In the genomic region with DNA sequence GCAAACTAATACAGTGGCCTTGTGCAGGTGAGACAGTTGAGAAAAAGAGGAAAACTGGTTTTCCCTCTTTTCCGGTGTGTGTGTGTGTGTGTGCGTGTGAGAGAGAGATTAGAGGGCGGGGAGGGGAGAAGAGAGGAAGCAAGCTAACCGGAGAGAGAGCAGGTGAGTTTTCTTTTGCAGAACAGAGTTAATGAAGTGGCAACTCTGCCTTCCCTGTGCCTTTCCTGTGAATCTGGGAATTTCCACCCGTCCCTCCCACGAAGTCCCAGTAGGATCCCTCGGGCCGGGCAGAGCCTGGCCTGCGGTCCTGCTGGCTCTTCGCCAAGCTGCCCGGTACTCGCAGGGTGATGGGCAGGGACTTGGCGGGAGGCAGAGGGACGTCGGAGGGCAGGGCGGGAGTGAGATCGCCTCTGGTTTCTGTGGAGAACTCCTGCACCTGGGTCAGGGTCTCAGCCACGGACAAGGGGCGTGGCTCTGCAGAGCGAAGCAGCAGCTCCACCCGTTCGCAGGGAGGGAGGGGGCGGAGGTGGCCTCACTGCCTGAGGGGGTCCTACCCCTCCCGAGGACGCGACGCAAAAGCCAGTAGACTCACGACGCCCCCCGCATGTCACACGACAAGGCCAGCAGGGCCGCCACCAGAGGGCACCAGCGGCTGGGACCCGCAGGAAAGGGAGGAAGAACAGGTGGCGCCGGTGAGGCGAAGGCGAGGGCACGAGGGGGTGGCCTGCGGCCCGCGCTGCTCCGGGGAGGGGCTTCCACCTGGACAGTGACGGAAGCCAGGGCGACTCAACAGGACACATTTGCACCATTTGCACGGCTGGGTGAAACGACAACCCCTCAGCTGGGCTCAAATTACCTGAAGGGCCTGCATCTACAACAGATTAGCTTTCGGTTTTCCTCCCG, we compare ENCODE assay signal across 1 cellular context.
TF ChIP-seq lines count a peak whose summit lies in the region.

No MANE protein-coding gene starts in this region.

TF ChIP-seq in HEK293, 187 proteins besides CTCF, POLR2A, EP300 and RAD21 (continued from another document and continues in another):
- TF ChIP-seq, protein P1, sequence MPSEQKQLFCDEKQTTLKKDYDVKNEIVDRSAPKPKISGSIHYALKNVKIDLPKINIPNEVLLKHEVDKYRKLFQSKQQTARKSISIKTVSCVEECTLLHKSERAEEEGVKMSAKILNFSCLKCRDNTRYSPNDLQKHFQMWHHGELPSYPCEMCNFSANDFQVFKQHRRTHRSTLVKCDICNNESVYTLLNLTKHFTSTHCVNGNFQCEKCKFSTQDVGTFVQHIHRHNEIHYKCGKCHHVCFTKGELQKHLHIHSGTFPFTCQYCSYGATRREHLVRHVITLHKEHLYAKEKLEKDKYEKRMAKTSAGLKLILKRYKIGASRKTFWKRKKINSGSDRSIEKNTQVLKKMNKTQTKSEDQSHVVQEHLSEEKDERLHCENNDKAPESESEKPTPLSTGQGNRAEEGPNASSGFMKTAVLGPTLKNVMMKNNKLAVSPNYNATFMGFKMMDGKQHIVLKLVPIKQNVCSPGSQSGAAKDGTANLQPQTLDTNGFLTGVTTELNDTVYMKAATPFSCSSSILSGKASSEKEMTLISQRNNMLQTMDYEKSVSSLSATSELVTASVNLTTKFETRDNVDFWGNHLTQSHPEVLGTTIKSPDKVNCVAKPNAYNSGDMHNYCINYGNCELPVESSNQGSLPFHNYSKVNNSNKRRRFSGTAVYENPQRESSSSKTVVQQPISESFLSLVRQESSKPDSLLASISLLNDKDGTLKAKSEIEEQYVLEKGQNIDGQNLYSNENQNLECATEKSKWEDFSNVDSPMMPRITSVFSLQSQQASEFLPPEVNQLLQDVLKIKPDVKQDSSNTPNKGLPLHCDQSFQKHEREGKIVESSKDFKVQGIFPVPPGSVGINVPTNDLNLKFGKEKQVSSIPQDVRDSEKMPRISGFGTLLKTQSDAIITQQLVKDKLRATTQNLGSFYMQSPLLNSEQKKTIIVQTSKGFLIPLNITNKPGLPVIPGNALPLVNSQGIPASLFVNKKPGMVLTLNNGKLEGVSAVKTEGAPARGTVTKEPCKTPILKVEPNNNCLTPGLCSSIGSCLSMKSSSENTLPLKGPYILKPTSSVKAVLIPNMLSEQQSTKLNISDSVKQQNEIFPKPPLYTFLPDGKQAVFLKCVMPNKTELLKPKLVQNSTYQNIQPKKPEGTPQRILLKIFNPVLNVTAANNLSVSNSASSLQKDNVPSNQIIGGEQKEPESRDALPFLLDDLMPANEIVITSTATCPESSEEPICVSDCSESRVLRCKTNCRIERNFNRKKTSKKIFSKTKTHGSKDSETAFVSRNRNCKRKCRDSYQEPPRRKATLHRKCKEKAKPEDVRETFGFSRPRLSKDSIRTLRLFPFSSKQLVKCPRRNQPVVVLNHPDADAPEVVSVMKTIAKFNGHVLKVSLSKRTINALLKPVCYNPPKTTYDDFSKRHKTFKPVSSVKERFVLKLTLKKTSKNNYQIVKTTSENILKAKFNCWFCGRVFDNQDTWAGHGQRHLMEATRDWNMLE (tag by site-specific recombination; conservative IDR thresholded peaks at IDR 0.05; ENCODE audit: low read depth): no peak
- no peak for TF ChIP-seq ZNF560 (tag by site-specific recombination; IDR thresholded peaks at IDR 0.05; ENCODE audit: borderline replicate concordance)
- TF ChIP-seq REPIN1 (tag by site-specific recombination; IDR thresholded peaks at IDR 0.05; ENCODE audit: low read depth): no peak
- no peak for TF ChIP-seq ZNF175 (tag by site-specific recombination; IDR thresholded peaks at IDR 0.05)
- TF ChIP-seq ZNF670 (tag by site-specific recombination; IDR thresholded peaks at IDR 0.05; ENCODE audit: low read depth): no peak
- TF ChIP-seq ZNF514 (tag by site-specific recombination; IDR thresholded peaks at IDR 0.05): no peak
- no peak for TF ChIP-seq ZSCAN23 (tag by site-specific recombination; IDR thresholded peaks at IDR 0.05)
- TF ChIP-seq ZNF571 (tag by site-specific recombination; IDR thresholded peaks at IDR 0.05): no peak
- TF ChIP-seq ZNF121 (tag by site-specific recombination; IDR thresholded peaks at IDR 0.05): no peak
- TF ChIP-seq ZNF416 (tag by site-specific recombination; IDR thresholded peaks at IDR 0.05): no peak
- TF ChIP-seq ZNF391 (tag by site-specific recombination; IDR thresholded peaks at IDR 0.05; ENCODE audit: borderline replicate concordance, low read depth): peak; percentile 42; the same call in 1 of the 2 replicates
- no peak for TF ChIP-seq ZNF157 (tag by site-specific recombination; IDR thresholded peaks at IDR 0.05)
- peak; percentile 97 for TF ChIP-seq ZNF335 (tag by site-specific recombination; conservative IDR thresholded peaks at IDR 0.05)
- TF ChIP-seq ZNF621 (tag by site-specific recombination; IDR thresholded peaks at IDR 0.05): no peak
- no peak for TF ChIP-seq MEIS1 (CRISPR knock-in tag; IDR thresholded peaks at IDR 0.05; ENCODE audit: borderline replicate concordance)
- TF ChIP-seq ZNF433 (tag by site-specific recombination; IDR thresholded peaks at IDR 0.05; ENCODE audit: low read depth): no peak
- TF ChIP-seq, protein P2, sequence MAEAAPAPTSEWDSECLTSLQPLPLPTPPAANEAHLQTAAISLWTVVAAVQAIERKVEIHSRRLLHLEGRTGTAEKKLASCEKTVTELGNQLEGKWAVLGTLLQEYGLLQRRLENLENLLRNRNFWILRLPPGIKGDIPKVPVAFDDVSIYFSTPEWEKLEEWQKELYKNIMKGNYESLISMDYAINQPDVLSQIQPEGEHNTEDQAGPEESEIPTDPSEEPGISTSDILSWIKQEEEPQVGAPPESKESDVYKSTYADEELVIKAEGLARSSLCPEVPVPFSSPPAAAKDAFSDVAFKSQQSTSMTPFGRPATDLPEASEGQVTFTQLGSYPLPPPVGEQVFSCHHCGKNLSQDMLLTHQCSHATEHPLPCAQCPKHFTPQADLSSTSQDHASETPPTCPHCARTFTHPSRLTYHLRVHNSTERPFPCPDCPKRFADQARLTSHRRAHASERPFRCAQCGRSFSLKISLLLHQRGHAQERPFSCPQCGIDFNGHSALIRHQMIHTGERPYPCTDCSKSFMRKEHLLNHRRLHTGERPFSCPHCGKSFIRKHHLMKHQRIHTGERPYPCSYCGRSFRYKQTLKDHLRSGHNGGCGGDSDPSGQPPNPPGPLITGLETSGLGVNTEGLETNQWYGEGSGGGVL (tag by site-specific recombination; IDR thresholded peaks at IDR 0.05): peak; percentile 54; the same call in 1 of the 2 replicates
- no peak for TF ChIP-seq BCL11A (tag by site-specific recombination; IDR thresholded peaks at IDR 0.05; ENCODE audit: low read depth)
- TF ChIP-seq ZNF548 (tag by site-specific recombination; IDR thresholded peaks at IDR 0.05): no peak
- TF ChIP-seq, protein P3, sequence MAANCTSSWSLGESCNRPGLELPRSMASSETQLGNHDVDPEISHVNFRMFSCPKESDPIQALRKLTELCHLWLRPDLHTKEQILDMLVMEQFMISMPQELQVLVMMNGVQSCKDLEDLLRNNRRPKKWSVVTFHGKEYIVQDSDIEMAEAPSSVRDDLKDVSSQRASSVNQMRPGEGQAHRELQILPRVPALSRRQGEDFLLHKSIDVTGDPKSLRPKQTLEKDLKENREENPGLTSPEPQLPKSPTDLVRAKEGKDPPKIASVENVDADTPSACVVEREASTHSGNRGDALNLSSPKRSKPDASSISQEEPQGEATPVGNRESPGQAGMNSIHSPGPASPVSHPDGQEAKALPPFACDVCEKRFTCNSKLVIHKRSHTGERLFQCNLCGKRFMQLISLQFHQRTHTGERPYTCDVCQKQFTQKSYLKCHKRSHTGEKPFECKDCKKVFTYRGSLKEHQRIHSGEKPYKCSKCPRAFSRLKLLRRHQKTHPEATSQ (tag by site-specific recombination; IDR thresholded peaks at IDR 0.05): no peak; the same call in 1 of the 2 replicates
- peak; percentile 79; the same call in 1 of the 2 replicates for TF ChIP-seq ZNF2 (tag by site-specific recombination; IDR thresholded peaks at IDR 0.05)
- TF ChIP-seq ZNF510 (tag by site-specific recombination; IDR thresholded peaks at IDR 0.05; ENCODE audit: insufficient replicate concordance): no peak
- peak; percentile 98 for TF ChIP-seq SCRT2 (tag by site-specific recombination; IDR thresholded peaks at IDR 0.05)
- TF ChIP-seq TCF7L2 (IDR thresholded peaks at IDR 0.05; ENCODE audit: borderline replicate concordance, low read depth, low read length): no peak
- TF ChIP-seq ZNF292 (tag by site-specific recombination; IDR thresholded peaks at IDR 0.05; ENCODE audit: borderline replicate concordance, low read depth): no peak
- no peak for TF ChIP-seq ZNF701 (tag by site-specific recombination; IDR thresholded peaks at IDR 0.05)
- TF ChIP-seq, protein P4, sequence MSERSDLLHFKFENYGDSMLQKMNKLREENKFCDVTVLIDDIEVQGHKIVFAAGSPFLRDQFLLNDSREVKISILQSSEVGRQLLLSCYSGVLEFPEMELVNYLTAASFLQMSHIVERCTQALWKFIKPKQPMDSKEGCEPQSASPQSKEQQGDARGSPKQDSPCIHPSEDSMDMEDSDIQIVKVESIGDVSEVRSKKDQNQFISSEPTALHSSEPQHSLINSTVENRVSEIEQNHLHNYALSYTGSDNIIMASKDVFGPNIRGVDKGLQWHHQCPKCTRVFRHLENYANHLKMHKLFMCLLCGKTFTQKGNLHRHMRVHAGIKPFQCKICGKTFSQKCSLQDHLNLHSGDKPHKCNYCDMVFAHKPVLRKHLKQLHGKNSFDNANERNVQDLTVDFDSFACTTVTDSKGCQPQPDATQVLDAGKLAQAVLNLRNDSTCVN (tag by site-specific recombination; optimal IDR thresholded peaks at IDR 0.05): peak; percentile 49
- TF ChIP-seq ZNF629 (tag by site-specific recombination; IDR thresholded peaks at IDR 0.05): peak; percentile 46
- TF ChIP-seq ZFP41 (tag by site-specific recombination; IDR thresholded peaks at IDR 0.05; ENCODE audit: borderline replicate concordance): no peak
- no peak for TF ChIP-seq ZNF664 (tag by site-specific recombination; IDR thresholded peaks at IDR 0.05)
- no peak for TF ChIP-seq ZNF529 (tag by site-specific recombination; IDR thresholded peaks at IDR 0.05; ENCODE audit: insufficient replicate concordance)
- no peak for TF ChIP-seq MZF1 (tag by site-specific recombination; IDR thresholded peaks at IDR 0.05; ENCODE audit: borderline replicate concordance)
- no peak for TF ChIP-seq GFI1B (tag by site-specific recombination; IDR thresholded peaks at IDR 0.05)
- no peak for TF ChIP-seq ZNF266 (tag by site-specific recombination; IDR thresholded peaks at IDR 0.05; ENCODE audit: low read depth)
- peak; percentile 99 for TF ChIP-seq GLIS2 (tag by site-specific recombination; IDR thresholded peaks at IDR 0.05)
- TF ChIP-seq, protein P5, sequence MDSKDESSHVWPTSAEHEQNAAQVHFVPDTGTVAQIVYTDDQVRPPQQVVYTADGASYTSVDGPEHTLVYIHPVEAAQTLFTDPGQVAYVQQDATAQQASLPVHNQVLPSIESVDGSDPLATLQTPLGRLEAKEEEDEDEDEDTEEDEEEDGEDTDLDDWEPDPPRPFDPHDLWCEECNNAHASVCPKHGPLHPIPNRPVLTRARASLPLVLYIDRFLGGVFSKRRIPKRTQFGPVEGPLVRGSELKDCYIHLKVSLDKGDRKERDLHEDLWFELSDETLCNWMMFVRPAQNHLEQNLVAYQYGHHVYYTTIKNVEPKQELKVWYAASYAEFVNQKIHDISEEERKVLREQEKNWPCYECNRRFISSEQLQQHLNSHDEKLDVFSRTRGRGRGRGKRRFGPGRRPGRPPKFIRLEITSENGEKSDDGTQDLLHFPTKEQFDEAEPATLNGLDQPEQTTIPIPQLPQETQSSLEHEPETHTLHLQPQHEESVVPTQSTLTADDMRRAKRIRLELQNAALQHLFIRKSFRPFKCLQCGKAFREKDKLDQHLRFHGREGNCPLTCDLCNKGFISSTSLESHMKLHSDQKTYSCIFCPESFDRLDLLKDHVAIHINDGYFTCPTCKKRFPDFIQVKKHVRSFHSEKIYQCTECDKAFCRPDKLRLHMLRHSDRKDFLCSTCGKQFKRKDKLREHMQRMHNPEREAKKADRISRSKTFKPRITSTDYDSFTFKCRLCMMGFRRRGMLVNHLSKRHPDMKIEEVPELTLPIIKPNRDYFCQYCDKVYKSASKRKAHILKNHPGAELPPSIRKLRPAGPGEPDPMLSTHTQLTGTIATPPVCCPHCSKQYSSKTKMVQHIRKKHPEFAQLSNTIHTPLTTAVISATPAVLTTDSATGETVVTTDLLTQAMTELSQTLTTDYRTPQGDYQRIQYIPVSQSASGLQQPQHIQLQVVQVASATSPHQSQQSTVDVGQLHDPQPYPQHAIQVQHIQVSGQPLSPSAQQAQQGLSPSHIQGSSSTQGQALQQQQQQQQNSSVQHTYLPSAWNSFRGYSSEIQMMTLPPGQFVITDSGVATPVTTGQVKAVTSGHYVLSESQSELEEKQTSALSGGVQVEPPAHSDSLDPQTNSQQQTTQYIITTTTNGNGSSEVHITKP (tag by site-specific recombination; IDR thresholded peaks at IDR 0.05): peak; percentile 58; the same call in 1 of the 2 replicates
- TF ChIP-seq, protein P6, sequence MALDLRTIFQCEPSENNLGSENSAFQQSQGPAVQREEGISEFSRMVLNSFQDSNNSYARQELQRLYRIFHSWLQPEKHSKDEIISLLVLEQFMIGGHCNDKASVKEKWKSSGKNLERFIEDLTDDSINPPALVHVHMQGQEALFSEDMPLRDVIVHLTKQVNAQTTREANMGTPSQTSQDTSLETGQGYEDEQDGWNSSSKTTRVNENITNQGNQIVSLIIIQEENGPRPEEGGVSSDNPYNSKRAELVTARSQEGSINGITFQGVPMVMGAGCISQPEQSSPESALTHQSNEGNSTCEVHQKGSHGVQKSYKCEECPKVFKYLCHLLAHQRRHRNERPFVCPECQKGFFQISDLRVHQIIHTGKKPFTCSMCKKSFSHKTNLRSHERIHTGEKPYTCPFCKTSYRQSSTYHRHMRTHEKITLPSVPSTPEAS (tag by site-specific recombination; IDR thresholded peaks at IDR 0.05): peak; percentile 54; the same call in 1 of the 2 replicates
- TF ChIP-seq, protein P7, sequence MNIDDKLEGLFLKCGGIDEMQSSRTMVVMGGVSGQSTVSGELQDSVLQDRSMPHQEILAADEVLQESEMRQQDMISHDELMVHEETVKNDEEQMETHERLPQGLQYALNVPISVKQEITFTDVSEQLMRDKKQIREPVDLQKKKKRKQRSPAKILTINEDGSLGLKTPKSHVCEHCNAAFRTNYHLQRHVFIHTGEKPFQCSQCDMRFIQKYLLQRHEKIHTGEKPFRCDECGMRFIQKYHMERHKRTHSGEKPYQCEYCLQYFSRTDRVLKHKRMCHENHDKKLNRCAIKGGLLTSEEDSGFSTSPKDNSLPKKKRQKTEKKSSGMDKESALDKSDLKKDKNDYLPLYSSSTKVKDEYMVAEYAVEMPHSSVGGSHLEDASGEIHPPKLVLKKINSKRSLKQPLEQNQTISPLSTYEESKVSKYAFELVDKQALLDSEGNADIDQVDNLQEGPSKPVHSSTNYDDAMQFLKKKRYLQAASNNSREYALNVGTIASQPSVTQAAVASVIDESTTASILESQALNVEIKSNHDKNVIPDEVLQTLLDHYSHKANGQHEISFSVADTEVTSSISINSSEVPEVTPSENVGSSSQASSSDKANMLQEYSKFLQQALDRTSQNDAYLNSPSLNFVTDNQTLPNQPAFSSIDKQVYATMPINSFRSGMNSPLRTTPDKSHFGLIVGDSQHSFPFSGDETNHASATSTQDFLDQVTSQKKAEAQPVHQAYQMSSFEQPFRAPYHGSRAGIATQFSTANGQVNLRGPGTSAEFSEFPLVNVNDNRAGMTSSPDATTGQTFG (tag by site-specific recombination; IDR thresholded peaks at IDR 0.05; ENCODE audit: borderline replicate concordance): no peak
- no peak for TF ChIP-seq ZNF248 (tag by site-specific recombination; IDR thresholded peaks at IDR 0.05)
